In genomic region chr6:64186562-64186961, GRCh38 we compare ENCODE assay signal across 30 cellular contexts.
"Had no signal": no experiment of that assay in that cellular context is flagged by ENCODE, and none has a peak within 500 bp of the region (broad histone marks: within the 10 kb centered on the region; RNA-seq: fewer than 3 reads in every experiment).

No MANE protein-coding gene starts in this region.

- H3K9me3 ChIP-seq: ascending aorta, breast epithelium, colonic mucosa, esophagus squamous epithelium, gastroesophageal sphincter had no signal

- H3K4me3 ChIP-seq: ascending aorta, breast epithelium, cardiac muscle cell, colonic mucosa, esophagus squamous epithelium, gastroesophageal sphincter had no signal

- DNase-seq: activated CD4-positive, alpha-beta memory T cell treated with anti-CD3 and anti-CD28 coated beads for 36 hours; activated CD4-positive, alpha-beta T cell treated with anti-CD3 and anti-CD28 coated beads for 36 hours; activated CD4-positive, alpha-beta T cell treated with anti-CD3 and anti-CD28 coated beads, Interleukin-2, amount 10 ng/mL, durations not matched to agents 24 days and 14 days; activated CD4-positive, CD25-positive, alpha-beta regulatory T cell; activated CD4-positive, CD25-positive, alpha-beta regulatory T cell treated with anti-CD3 and anti-CD28 coated beads, Interleukin-2, amount 50 U/mL, for 72 hours; activated CD8-positive, alpha-beta memory T cell treated with anti-CD3 and anti-CD28 coated beads, Interleukin-2, amount 10 ng/mL, durations not matched to agents 7 days and 5 days; activated CD8-positive, alpha-beta memory T cell treated with anti-CD3 and anti-CD28 coated beads, Interleukin-2, amount 50 U/mL, for 4 hours; activated CD8-positive, alpha-beta T cell treated with anti-CD3 and anti-CD28 coated beads, Interleukin-2, amount 10 ng/mL, durations not matched to agents 7 days and 5 days; activated gamma-delta T cell; activated naive CD4-positive, alpha-beta T cell; activated naive CD4-positive, alpha-beta T cell treated with anti-CD3 and anti-CD28 coated beads, Interleukin-2, amount 10 ng/mL, durations not matched to agents 7 days and 5 days; activated naive CD8-positive, alpha-beta T cell treated with anti-CD3 and anti-CD28 coated beads, Interleukin-2, amount 10 ng/mL, durations not matched to agents 7 days and 5 days; activated T-cell treated with anti-CD3 and anti-CD28 coated beads, Interleukin-2, amount 50 U/mL, for 1 hour; activated T-cell treated with anti-CD3 and anti-CD28 coated beads, Interleukin-2, amount 50 U/mL, for 48 hours; central memory CD4-positive, alpha-beta T cell; cerebellar nuclear complex; colonic mucosa; effector CD8-positive, alpha-beta T cell; esophagus squamous epithelium; foreskin melanocyte; T-helper 2 cell had no signal

- ATAC-seq: activated CD4-positive, alpha-beta T cell treated with anti-CD3 and anti-CD28 coated beads for 36 hours; activated CD8-positive, alpha-beta memory T cell treated with anti-CD3 and anti-CD28 coated beads, Interleukin-2, amount 10 ng/mL, durations not matched to agents 7 days and 5 days; activated CD8-positive, alpha-beta T cell treated with anti-CD3 and anti-CD28 coated beads, Interleukin-2, amount 10 ng/mL, durations not matched to agents 7 days and 5 days; activated naive CD4-positive, alpha-beta T cell treated with anti-CD3 and anti-CD28 coated beads, Interleukin-2, amount 50 U/mL, for 72 hours; gastroesophageal sphincter had no signal

- H3K36me3 Mint-ChIP-seq: activated CD4-positive, alpha-beta memory T cell treated with anti-CD3 and anti-CD28 coated beads for 36 hours; activated CD8-positive, alpha-beta memory T cell treated with anti-CD3 and anti-CD28 coated beads, Interleukin-2, amount 10 ng/mL, durations not matched to agents 7 days and 5 days; activated naive CD4-positive, alpha-beta T cell treated with anti-CD3 and anti-CD28 coated beads, Interleukin-2, amount 10 ng/mL, durations not matched to agents 7 days and 5 days; activated naive CD4-positive, alpha-beta T cell treated with anti-CD3 and anti-CD28 coated beads, Interleukin-2, amount 50 U/mL, for 72 hours; activated naive CD8-positive, alpha-beta T cell treated with anti-CD3 and anti-CD28 coated beads, Interleukin-2, amount 10 ng/mL, durations not matched to agents 7 days and 5 days; brain had no signal

- H3K4me1 ChIP-seq: ascending aorta, breast epithelium, colonic mucosa, esophagus squamous epithelium, gastroesophageal sphincter had no signal

- H3K36me3 ChIP-seq: ascending aorta, breast epithelium, cardiac muscle cell, colonic mucosa, esophagus squamous epithelium, gastroesophageal sphincter had no signal

- H3K4me3 Mint-ChIP-seq: activated CD4-positive, alpha-beta memory T cell treated with anti-CD3 and anti-CD28 coated beads for 36 hours; activated CD4-positive, alpha-beta T cell treated with anti-CD3 and anti-CD28 coated beads for 36 hours; activated CD4-positive, alpha-beta T cell treated with anti-CD3 and anti-CD28 coated beads, Interleukin-2, amount 10 ng/mL, durations not matched to agents 24 days and 14 days; activated CD8-positive, alpha-beta memory T cell treated with anti-CD3 and anti-CD28 coated beads, Interleukin-2, amount 10 ng/mL, durations not matched to agents 7 days and 5 days; activated CD8-positive, alpha-beta T cell treated with anti-CD3 and anti-CD28 coated beads, Interleukin-2, amount 10 ng/mL, durations not matched to agents 7 days and 5 days; activated naive CD4-positive, alpha-beta T cell treated with anti-CD3 and anti-CD28 coated beads, Interleukin-2, amount 10 ng/mL, durations not matched to agents 7 days and 5 days; activated naive CD8-positive, alpha-beta T cell treated with anti-CD3 and anti-CD28 coated beads, Interleukin-2, amount 10 ng/mL, durations not matched to agents 7 days and 5 days; activated T-helper 1 cell treated with anti-CD3 and anti-CD28 coated beads, Interleukin-12 subunit alpha, Interleukin-12 subunit beta, Interleukin-2, Interleukin-4 antibody, amounts not matched to agents 30 ng/mL and 10 ng/mL and 1 ng/mL, durations not matched to agents 14 hours and 24 hours and 36 hours; brain had no signal

- H3K4me1 Mint-ChIP-seq: activated CD4-positive, alpha-beta T cell treated with anti-CD3 and anti-CD28 coated beads for 36 hours; activated CD4-positive, alpha-beta T cell treated with anti-CD3 and anti-CD28 coated beads, Interleukin-2, amount 10 ng/mL, durations not matched to agents 24 days and 14 days; activated CD8-positive, alpha-beta memory T cell treated with anti-CD3 and anti-CD28 coated beads, Interleukin-2, amount 10 ng/mL, durations not matched to agents 7 days and 5 days; activated naive CD4-positive, alpha-beta T cell treated with anti-CD3 and anti-CD28 coated beads, Interleukin-2, amount 10 ng/mL, durations not matched to agents 7 days and 5 days; activated naive CD8-positive, alpha-beta T cell treated with anti-CD3 and anti-CD28 coated beads, Interleukin-2, amount 10 ng/mL, durations not matched to agents 7 days and 5 days; brain had no signal

- H3K27me3 Mint-ChIP-seq: activated CD4-positive, alpha-beta memory T cell treated with anti-CD3 and anti-CD28 coated beads for 36 hours; activated CD4-positive, alpha-beta T cell treated with anti-CD3 and anti-CD28 coated beads for 36 hours; activated CD4-positive, alpha-beta T cell treated with anti-CD3 and anti-CD28 coated beads, Interleukin-2, amount 10 ng/mL, durations not matched to agents 24 days and 14 days; activated CD8-positive, alpha-beta memory T cell treated with anti-CD3 and anti-CD28 coated beads, Interleukin-2, amount 10 ng/mL, durations not matched to agents 7 days and 5 days; activated naive CD4-positive, alpha-beta T cell treated with anti-CD3 and anti-CD28 coated beads, Interleukin-2, amount 10 ng/mL, durations not matched to agents 7 days and 5 days; activated naive CD8-positive, alpha-beta T cell treated with anti-CD3 and anti-CD28 coated beads, Interleukin-2, amount 10 ng/mL, durations not matched to agents 7 days and 5 days; brain had no signal

- H3K9me3 Mint-ChIP-seq: activated CD4-positive, alpha-beta T cell treated with anti-CD3 and anti-CD28 coated beads, Interleukin-2, amount 10 ng/mL, durations not matched to agents 24 days and 14 days; activated naive CD8-positive, alpha-beta T cell treated with anti-CD3 and anti-CD28 coated beads, Interleukin-2, amount 10 ng/mL, durations not matched to agents 7 days and 5 days; activated T-helper 1 cell treated with anti-CD3 and anti-CD28 coated beads, Interleukin-12 subunit alpha, Interleukin-12 subunit beta, Interleukin-2, Interleukin-4 antibody, amounts not matched to agents 30 ng/mL and 10 ng/mL and 1 ng/mL, durations not matched to agents 14 hours and 24 hours and 36 hours had no signal

- H3K27ac ChIP-seq: ascending aorta, breast epithelium, cardiac muscle cell, colonic mucosa, epithelial cell of prostate, esophagus squamous epithelium, gastroesophageal sphincter had no signal

- H3K27ac Mint-ChIP-seq: activated CD4-positive, alpha-beta memory T cell treated with anti-CD3 and anti-CD28 coated beads for 36 hours; activated CD4-positive, alpha-beta T cell treated with anti-CD3 and anti-CD28 coated beads for 36 hours; activated CD4-positive, alpha-beta T cell treated with anti-CD3 and anti-CD28 coated beads, Interleukin-2, amount 10 ng/mL, durations not matched to agents 24 days and 14 days; activated CD8-positive, alpha-beta memory T cell treated with anti-CD3 and anti-CD28 coated beads, Interleukin-2, amount 10 ng/mL, durations not matched to agents 7 days and 5 days; activated CD8-positive, alpha-beta T cell treated with anti-CD3 and anti-CD28 coated beads, Interleukin-2, amount 10 ng/mL, durations not matched to agents 7 days and 5 days; activated naive CD4-positive, alpha-beta T cell treated with anti-CD3 and anti-CD28 coated beads, Interleukin-2, amount 10 ng/mL, durations not matched to agents 7 days and 5 days; activated naive CD4-positive, alpha-beta T cell treated with anti-CD3 and anti-CD28 coated beads, Interleukin-2, amount 50 U/mL, for 72 hours; activated naive CD8-positive, alpha-beta T cell treated with anti-CD3 and anti-CD28 coated beads, Interleukin-2, amount 10 ng/mL, durations not matched to agents 7 days and 5 days; activated T-helper 1 cell treated with anti-CD3 and anti-CD28 coated beads, Interleukin-12 subunit alpha, Interleukin-12 subunit beta, Interleukin-2, Interleukin-4 antibody, amounts not matched to agents 30 ng/mL and 10 ng/mL and 1 ng/mL, durations not matched to agents 14 hours and 24 hours and 36 hours; activated T-helper 2 cell treated with anti-CD3 and anti-CD28 coated beads, Interferon-gamma antibody, Interleukin-2, Interleukin-4, amounts not matched to agents 10 μg/mL and 5 μg/mL and 100 μg/mL, durations not matched to agents 14 hours and 24 hours and 36 hours; brain had no signal

- H3K27me3 ChIP-seq: ascending aorta, breast epithelium, cardiac muscle cell, colonic mucosa, esophagus squamous epithelium, gastroesophageal sphincter had no signal
